Comparison of ENCODE assay signal across 26 cellular contexts in genomic region chr2:7073901-7074300, GRCh38.
"Had no signal": no experiment of that assay in that cellular context is flagged by ENCODE, and none has a peak within 500 bp of the region (broad histone marks: within the 10 kb centered on the region; RNA-seq: fewer than 3 reads in every experiment).

No MANE protein-coding gene starts in this region.

- H3K27ac ChIP-seq: left ventricle myocardium inferior, ovary, prostate gland, tibial nerve, uterus had no signal

- ATAC-seq: mucosa of descending colon; naive thymus-derived CD4-positive, alpha-beta T cell; natural killer cell treated with Interleukin-12 subunit alpha and Interleukin-12 subunit beta and Interleukin-15 and Interleukin-18, amount 100 ng/mL, for 72 hours; right cardiac atrium; stimulated activated memory B cell treated with anti-CD40 and anti-IgM and Interleukin-4, amounts not matched to agents 10 μg/mL and 1 μg/mL and 100 μg/mL, for 72 hours; stimulated activated naive CD8-positive, alpha-beta T cell treated with anti-CD3 and anti-CD28 coated beads, Interleukin-15, amount 100 ng/mL, for 72 hours had no signal

- H3K36me3 Mint-ChIP-seq: natural killer cell treated with Interleukin-12 subunit alpha and Interleukin-12 subunit beta and Interleukin-15 and Interleukin-18, amount 100 ng/mL, for 72 hours; stimulated activated memory B cell treated with anti-CD40 and anti-IgM and Interleukin-4, amounts not matched to agents 10 μg/mL and 1 μg/mL and 100 μg/mL, for 72 hours had no signal

- H3K27me3 Mint-ChIP-seq: naive thymus-derived CD4-positive, alpha-beta T cell; natural killer cell treated with Interleukin-12 subunit alpha and Interleukin-12 subunit beta and Interleukin-15 and Interleukin-18, amount 100 ng/mL, for 72 hours; stimulated activated naive CD8-positive, alpha-beta T cell treated with anti-CD3 and anti-CD28 coated beads, Interleukin-15, amount 100 ng/mL, for 72 hours; type B pancreatic cell had no signal

- H3K9me3 Mint-ChIP-seq: immature natural killer cell; natural killer cell treated with Interleukin-12 subunit alpha and Interleukin-12 subunit beta and Interleukin-15 and Interleukin-18, amount 100 ng/mL, for 72 hours; stimulated activated naive CD8-positive, alpha-beta T cell treated with anti-CD3 and anti-CD28 coated beads, Interleukin-15, amount 100 ng/mL, for 72 hours; type B pancreatic cell had no signal

- H3K4me3 ChIP-seq: left ventricle myocardium inferior, lung, mucosa of descending colon, ovary, prostate gland, smooth muscle cell, tibial nerve, uterus had no signal

- H3K36me3 ChIP-seq: ovary, prostate gland, tibial nerve, uterus had no signal

- H3K27me3 ChIP-seq: ovary, tibial nerve, uterus had no signal

- H3K27ac Mint-ChIP-seq: immature natural killer cell; natural killer cell treated with Interleukin-12 subunit alpha and Interleukin-12 subunit beta and Interleukin-15 and Interleukin-18, amount 100 ng/mL, for 72 hours; stimulated activated memory B cell treated with anti-CD40 and anti-IgM and Interleukin-4, amounts not matched to agents 10 μg/mL and 1 μg/mL and 100 μg/mL, for 72 hours; type B pancreatic cell had no signal

- DNase-seq: hypothalamus; immature natural killer cell; kidney; left ventricle myocardium inferior; midbrain; mucosa of descending colon; naive thymus-derived CD4-positive, alpha-beta T cell; ovary; posterior cingulate gyrus; retina; right cardiac atrium; stimulated activated CD4-positive, alpha-beta T cell treated with anti-CD3 and anti-CD28 coated beads, Interleukin-1b, Interleukin-23, amount 100 ng/mL, for 48 hours; stimulated activated CD4-positive, alpha-beta T cell treated with anti-CD3 and anti-CD28 coated beads, Interleukin-2, amount 100 ng/mL, for 48 hours; stimulated activated CD4-positive, alpha-beta T cell treated with anti-CD3 and anti-CD28 coated beads, Interleukin-4, amount 100 ng/mL, for 4 hours; stimulated activated CD8-positive, alpha-beta memory T cell treated with anti-CD3 and anti-CD28 coated beads, Interleukin-4, amount 100 ng/mL, for 48 hours; stimulated activated naive CD4-positive, alpha-beta T cell treated with Interleukin-2 at 50 U/mL for 16 hours; stimulated activated naive CD8-positive, alpha-beta T cell treated with anti-CD3 and anti-CD28 coated beads, Interleukin-15, amount 100 ng/mL, for 72 hours; substantia nigra; uterus had no signal

- H3K9me3 ChIP-seq: left ventricle myocardium inferior, mucosa of descending colon, ovary, prostate gland, tibial nerve, uterus had no signal

- H3K4me3 Mint-ChIP-seq: immature natural killer cell; naive thymus-derived CD4-positive, alpha-beta T cell; natural killer cell treated with Interleukin-12 subunit alpha and Interleukin-12 subunit beta and Interleukin-15 and Interleukin-18, amount 100 ng/mL, for 72 hours; stimulated activated memory B cell treated with anti-CD40 and anti-IgM and Interleukin-4, amounts not matched to agents 10 μg/mL and 1 μg/mL and 100 μg/mL, for 72 hours; stimulated activated naive CD8-positive, alpha-beta T cell treated with anti-CD3 and anti-CD28 coated beads, Interleukin-15, amount 100 ng/mL, for 72 hours; type B pancreatic cell had no signal

- H3K4me1 Mint-ChIP-seq: immature natural killer cell; stimulated activated memory B cell treated with anti-CD40 and anti-IgM and Interleukin-4, amounts not matched to agents 10 μg/mL and 1 μg/mL and 100 μg/mL, for 72 hours; stimulated activated naive CD8-positive, alpha-beta T cell treated with anti-CD3 and anti-CD28 coated beads, Interleukin-15, amount 100 ng/mL, for 72 hours had no signal

- H3K4me1 ChIP-seq: prostate gland, tibial nerve, uterus had no signal
